ENCODE assay signal across 4 cellular contexts in the genomic region with DNA sequence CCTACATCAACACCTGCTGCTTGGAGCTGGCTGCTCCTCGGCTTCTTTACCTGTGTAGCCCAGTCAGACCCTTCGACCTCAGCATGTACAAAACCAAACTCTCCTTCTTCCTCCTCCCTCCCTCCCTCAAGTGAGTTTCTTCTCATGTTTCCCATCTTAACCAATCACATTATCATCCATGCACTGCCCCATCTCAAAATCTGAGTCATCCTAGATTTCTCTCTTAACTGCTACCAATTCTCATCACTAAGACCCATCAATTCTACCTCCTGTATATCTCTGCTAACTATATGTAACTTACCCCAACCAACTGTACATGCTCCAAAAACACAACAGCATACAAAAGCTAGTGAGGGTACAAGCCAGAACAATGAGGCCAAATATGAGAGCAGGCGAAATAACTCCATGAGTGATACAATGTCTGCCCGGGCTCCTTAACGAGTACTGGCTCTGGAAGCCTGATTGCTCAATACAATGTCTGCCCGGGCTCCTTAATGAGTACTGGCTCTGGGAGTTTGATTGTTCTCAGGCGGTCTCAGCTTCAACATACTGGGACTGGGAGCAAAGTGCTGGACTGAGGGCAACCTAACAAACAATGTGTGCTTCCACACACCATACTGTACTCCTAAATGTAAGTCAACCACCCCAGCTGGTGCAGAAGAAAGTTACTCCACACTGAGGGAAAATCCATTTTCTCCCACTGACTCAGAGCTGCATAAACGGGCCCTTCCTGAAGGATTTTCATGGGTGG. TPM values are rescaled to one million over a fixed set of nuclear protein-coding genes. Genes with fewer than 3 reads are reported as not detected.
"Had no signal": no experiment of that assay in that cellular context is flagged by ENCODE, and none has a peak within 500 bp of the region (broad histone marks: within the 10 kb centered on the region; RNA-seq: fewer than 3 reads in every experiment).

No MANE protein-coding gene starts in this region.

RNA-seq across cellular contexts. Expression of a gene that starts 18.5 kb away (rescaled TPM):
- total RNA-seq: osteocyte had no signal

RNA-seq across cellular contexts. Expression of a gene that starts 18.7 kb away (rescaled TPM):
- total RNA-seq: osteocyte had no signal
- polyA plus RNA-seq: neural cell had no signal

RNA-seq across cellular contexts. Expression of a gene that starts 36.8 kb away (rescaled TPM):
- total RNA-seq: mononuclear cell, osteocyte had no signal
- polyA plus RNA-seq: naive thymus-derived CD8-positive, alpha-beta T cell had no signal
